In genomic region chr13:30718661-30719520, GRCh38 we compare ENCODE assay signal across 11 cellular contexts. TPM values are rescaled to one million over a fixed set of nuclear protein-coding genes. Genes with fewer than 3 reads are reported as not detected.
DNase-seq lines count a peak whose midpoint lies in the region; ATAC-seq and TF ChIP-seq lines count a peak whose summit lies in the region.
"Had no signal": no experiment of that assay in that cellular context is flagged by ENCODE, and none has a peak within 500 bp of the region (broad histone marks: within the 10 kb centered on the region; RNA-seq: fewer than 3 reads in every experiment).

No MANE protein-coding gene starts in this region.

- H3K9me3 Mint-ChIP-seq in activated naive CD4-positive, alpha-beta T cell treated with anti-CD3 and anti-CD28 coated beads, Interleukin-2, amount 10 ng/mL, durations not matched to agents 7 days and 5 days = no peaks in the 10 kb centered on the region
- H3K9me3 Mint-ChIP-seq: activated T-helper 17 cell treated with anti-CD3 and anti-CD28 coated beads, Interleukin-2, amount 50 U/mL, for 72 hours had no signal

- intact Hi-C loops in upper lobe of right lung (cut with DNase I) = no loop called here

- H3K4me1 Mint-ChIP-seq in activated naive CD4-positive, alpha-beta T cell treated with anti-CD3 and anti-CD28 coated beads, Interleukin-2, amount 10 ng/mL, durations not matched to agents 7 days and 5 days = peaks cover 9% of the 10 kb centered on the region
- H3K4me1 Mint-ChIP-seq: activated T-helper 17 cell treated with anti-CD3 and anti-CD28 coated beads, Interleukin-2, amount 50 U/mL, for 72 hours had no signal

- no peak overlapping the region for H3K4me3 ChIP-seq in upper lobe of right lung
- H3K4me3 ChIP-seq: dorsolateral prefrontal cortex had no signal

- H3K27ac Mint-ChIP-seq in activated naive CD4-positive, alpha-beta T cell treated with anti-CD3 and anti-CD28 coated beads, Interleukin-2, amount 10 ng/mL, durations not matched to agents 7 days and 5 days = peak overlapping the region; percentile 15
- H3K27ac Mint-ChIP-seq: activated T-helper 17 cell treated with anti-CD3 and anti-CD28 coated beads, Interleukin-2, amount 50 U/mL, for 72 hours; progenitor cell of endocrine pancreas had no signal

- no peaks in the 10 kb centered on the region for H3K36me3 Mint-ChIP-seq in activated naive CD4-positive, alpha-beta T cell treated with anti-CD3 and anti-CD28 coated beads, Interleukin-2, amount 10 ng/mL, durations not matched to agents 7 days and 5 days

- H3K9me3 ChIP-seq in upper lobe of right lung = no peaks in the 10 kb centered on the region

- H3K27me3 Mint-ChIP-seq in activated naive CD4-positive, alpha-beta T cell treated with anti-CD3 and anti-CD28 coated beads, Interleukin-2, amount 10 ng/mL, durations not matched to agents 7 days and 5 days = peaks cover 34% of the 10 kb centered on the region
- H3K27me3 Mint-ChIP-seq: activated T-helper 17 cell treated with anti-CD3 and anti-CD28 coated beads, Interleukin-2, amount 50 U/mL, for 72 hours had no signal

- no peaks in the 10 kb centered on the region for H3K27me3 ChIP-seq in upper lobe of right lung
- H3K27me3 ChIP-seq: dorsolateral prefrontal cortex had no signal

- peaks cover 15% of the 10 kb centered on the region for H3K4me1 ChIP-seq in upper lobe of right lung

- ATAC-seq in upper lobe of right lung (peak; percentile 46), GM21447 (IDR thresholded peaks at IDR 0.05; ENCODE audit: unreplicated experiment) (no peak), GM21825 (IDR thresholded peaks at IDR 0.05; ENCODE audit: unreplicated experiment) (no peak)
- ATAC-seq: activated T-helper 17 cell treated with anti-CD3 and anti-CD28 coated beads, Interleukin-2, amount 50 U/mL, for 72 hours had no signal

- no peak overlapping the region for H3K4me3 Mint-ChIP-seq in activated naive CD4-positive, alpha-beta T cell treated with anti-CD3 and anti-CD28 coated beads, Interleukin-2, amount 10 ng/mL, durations not matched to agents 7 days and 5 days
- H3K4me3 Mint-ChIP-seq: activated T-helper 17 cell treated with anti-CD3 and anti-CD28 coated beads, Interleukin-2, amount 50 U/mL, for 72 hours had no signal

- H3K27ac ChIP-seq in upper lobe of right lung = no peak overlapping the region
- H3K27ac ChIP-seq: dorsolateral prefrontal cortex had no signal

- CTCF ChIA-PET in activated naive CD4-positive, alpha-beta T cell treated with anti-CD3 and anti-CD28 coated beads, Interleukin-2, amount 10 ng/mL, durations not matched to agents 7 days and 5 days (lab: Charles Lee) = interaction anchor here (0.7 to 1.2 kb wide), 2 partner anchors 11 to 15 kb away, joined by 3 read pairs; no protein-coding TSS in a partner anchor

- TF ChIP-seq CTCF in upper lobe of right lung (IDR thresholded peaks at IDR 0.05) = no peak

- no peak for DNase-seq in activated naive CD4-positive, alpha-beta T cell treated with anti-CD3 and anti-CD28 coated beads, Interleukin-2, amount 10 ng/mL, durations not matched to agents 7 days and 5 days
- DNase-seq in activated naive CD4-positive, alpha-beta T cell treated with Interleukin-2 at 50 U/mL for 16 hours = no peak
- peak; percentile 87 for DNase-seq in RPMI7951 (ENCODE audit: low read depth)
- peak; percentile 84 for DNase-seq in fibroblast of peridontal ligament (ENCODE audit: extremely low read depth)
- DNase-seq in upper lobe of right lung = no peak
- DNase-seq in NCI-H82 treated with DMSO at 0.1 percent for 48 hours (lab: John Stamatoyannopoulos, UW; ENCODE audit: unreplicated experiment) = no peak
- DNase-seq: dorsolateral prefrontal cortex had no signal

- H3K36me3 ChIP-seq in upper lobe of right lung = no peaks in the 10 kb centered on the region

RNA-seq across cellular contexts. Expression of gene ALOX5AP, which starts 16.5 kb away (rescaled TPM):
- total RNA-seq in RPMI7951 (2014; rRNA removed; shearing (Covaris generic)) = 6.1 and 8.5 TPM in 2 replicates
- total RNA-seq in upper lobe of right lung = 195 TPM
- total RNA-seq: progenitor cell of endocrine pancreas had no signal

Comparison
In these comparisons a context has a peak if more than half of its experiments do, and no peak if none do; other contexts are left out.
1. DNase-seq: peak in RPMI7951 (single experiment) and fibroblast of peridontal ligament (single experiment); none in activated naive CD4-positive, alpha-beta T cell treated with anti-CD3 and anti-CD28 coated beads, Interleukin-2, amount 10 ng/mL, durations not matched to agents 7 days and 5 days (single experiment), activated naive CD4-positive, alpha-beta T cell treated with Interleukin-2 at 50 U/mL for 16 hours (single experiment), upper lobe of right lung (single experiment) and NCI-H82 treated with DMSO at 0.1 percent for 48 hours (single experiment).
2. RNA of gene ALOX5AP, which starts 16.5 kb away (total RNA-seq): 195 TPM in upper lobe of right lung (single experiment); 6.1 to 8.5 TPM in RPMI7951; every median in the first group is over 10 times any median in the second.